15 cellular contexts compared by ENCODE assay signal in the genomic region with DNA sequence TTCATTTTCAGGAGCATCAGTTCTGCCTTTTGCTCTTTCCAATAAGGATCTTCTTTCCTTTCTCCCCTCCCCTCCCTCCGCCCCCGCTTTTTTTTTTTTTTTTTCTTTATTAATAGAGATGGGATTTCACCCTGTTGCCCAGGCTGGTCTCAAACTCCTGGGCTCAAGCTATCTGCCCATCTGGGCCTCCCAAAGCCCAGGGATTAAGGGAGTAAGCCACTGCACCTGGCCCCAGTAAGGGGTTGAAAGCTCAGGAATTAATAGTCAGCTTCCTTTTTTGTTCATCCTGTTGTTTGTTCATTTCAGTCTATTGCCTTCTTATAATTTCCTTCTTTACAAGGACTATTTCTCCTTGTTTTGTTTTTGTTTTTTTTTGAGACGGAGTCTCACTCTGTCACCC. TPM values are rescaled to one million over a fixed set of nuclear protein-coding genes. Genes with fewer than 3 reads are reported as not detected.
DNase-seq lines count a peak whose midpoint lies in the region; ATAC-seq, FAIRE-seq and TF ChIP-seq lines count a peak whose summit lies in the region.
"Had no signal": no experiment of that assay in that cellular context is flagged by ENCODE, and none has a peak within 500 bp of the region (broad histone marks: within the 10 kb centered on the region; RNA-seq: fewer than 3 reads in every experiment).

No MANE protein-coding gene starts in this region.

- no peak overlapping the region for H2BK15ac ChIP-seq in H9 (ENCODE audit: low read depth, low read length)

- POLR2A ChIA-PET in endothelial cell of umbilical vein (lab: Charles Lee) (interaction anchor here (0.7 kb wide), 1 partner anchor 753 kb away, joined by 6 read pairs; no protein-coding TSS in a partner anchor), GM10248 (lab: Yijun Ruan, JAX) (no interaction called here)

- no peaks in the 10 kb centered on the region for H3K79me2 ChIP-seq in H9 (ENCODE audit: insufficient read depth, low read length)
- no peaks in the 10 kb centered on the region for H3K79me2 ChIP-seq in endothelial cell of umbilical vein (ENCODE audit: control insufficient read depth, insufficient read depth, low read length)

- H3K36me3 Mint-ChIP-seq in H9 (ENCODE audit: insufficient read depth in 1 of 3, low read depth in 3 of 3) = no peaks in the 10 kb centered on the region
- H3K36me3 Mint-ChIP-seq: CD4-positive, CD25-positive, alpha-beta regulatory T cell had no signal

- H2AK5ac ChIP-seq in H9 (ENCODE audit: insufficient read length, low read length) = no peak overlapping the region

- H3K27ac Mint-ChIP-seq in H9 = no peak overlapping the region; a peak in 1 of 7 replicates
- H3K27ac Mint-ChIP-seq: CD4-positive, CD25-positive, alpha-beta regulatory T cell had no signal

- intact Hi-C loops in endothelial cell of umbilical vein (cut with micrococcal nuclease) = no loop called here

- no peak overlapping the region for H3K9ac ChIP-seq in H9 (ENCODE audit: extremely low read depth, insufficient read length, low read length)
- H3K9ac ChIP-seq in endothelial cell of umbilical vein (replicated peaks; ENCODE audit: extremely low read depth, insufficient read depth, low read length) = no peak overlapping the region
- H3K9ac ChIP-seq: BLaER1 treated with 17β-estradiol and CSF1 and Interleukin-3, amounts not matched to agents 10 nM and 100 nM had no signal

- no peak overlapping the region for H3K4me2 ChIP-seq in H9 (ENCODE audit: insufficient read depth, insufficient read length, low read length)
- H3K4me2 ChIP-seq in endothelial cell of umbilical vein (ENCODE audit: insufficient read depth, low read length) = no peak overlapping the region
- H3K4me2 ChIP-seq: BLaER1 treated with 17β-estradiol and CSF1 and Interleukin-3, amounts not matched to agents 10 nM and 100 nM had no signal

- no peak overlapping the region for H3K4me3 Mint-ChIP-seq in H9
- H3K4me3 Mint-ChIP-seq: CD4-positive, CD25-positive, alpha-beta regulatory T cell had no signal

- peak; percentile 8 for FAIRE-seq in endothelial cell of umbilical vein (lab: Jason Lieb, UNC)
- FAIRE-seq: GM12891 had no signal

- CTCF ChIA-PET in endothelial cell of umbilical vein (lab: Charles Lee) (no interaction called here), GM10248 (lab: Yijun Ruan, JAX) (no interaction called here)

- H3K9me3 ChIP-seq in H9 (ENCODE audit: control insufficient read depth, low read depth, low read length) = no peaks in the 10 kb centered on the region
- no peaks in the 10 kb centered on the region for H3K9me3 ChIP-seq in endothelial cell of umbilical vein (replicated peaks; ENCODE audit: control insufficient read depth, insufficient read depth, low read length)

- no peak overlapping the region for H2BK5ac ChIP-seq in H9 (ENCODE audit: insufficient read length, low read length)

- H2BK120ac ChIP-seq in H9 (ENCODE audit: low read depth, low read length, poor library complexity, severe bottlenecking) = no peak overlapping the region

- H3K79me1 ChIP-seq in H9 (ENCODE audit: insufficient read depth, low read depth, low read length, poor library complexity, severe bottlenecking) = no peaks in the 10 kb centered on the region

- dilution Hi-C loops in endothelial cell of umbilical vein (cut with MboI; ENCODE audit: extremely low pct_ligation_motif_present, low sequenced_read_pairs) = no loop called here

- no peak overlapping the region for H4K5ac ChIP-seq in H9 (ENCODE audit: insufficient read length, low read depth, low read length)

- no peak overlapping the region for H3K18ac ChIP-seq in H9 (ENCODE audit: insufficient read length, low read depth, low read length)

- WGBS in H9 (ENCODE audit: extremely low coverage, insufficient read length, low lambda C conversion rate) = no CpG with 5 or more reads among the region's 3 CpGs

- TF ChIP-seq CTCF in H9 (conservative IDR thresholded peaks at IDR 0.05) = no peak
- TF ChIP-seq CTCF in endothelial cell of umbilical vein (IDR thresholded peaks at IDR 0.05; ENCODE audit: extremely low read depth in 1 of 2, insufficient read depth in 1 of 2, low read depth in 1 of 2, low read length in 2 of 2) = no peak
- TF ChIP-seq CTCF in GM10248 (IDR thresholded peaks at IDR 0.05; ENCODE audit: control extremely low read depth, extremely low read depth, low read depth, missing control alignments) = no peak

- H3K4me3 ChIP-seq in endothelial cell of umbilical vein (replicated peaks in 1 of 3; ENCODE audit: insufficient read depth in 1 of 3, low read depth in 1 of 3, low read length in 3 of 3) = no peak overlapping the region
- H3K4me3 ChIP-seq: BLaER1 treated with 17β-estradiol and CSF1 and Interleukin-3, amounts not matched to agents 10 nM and 100 nM had no signal

- no peak overlapping the region for H2AFZ ChIP-seq in H9 (ENCODE audit: low read length)
- no peak overlapping the region for H2AFZ ChIP-seq in endothelial cell of umbilical vein (ENCODE audit: low read depth, low read length)

- H3K27ac ChIP-seq in H9 (ENCODE audit: insufficient read length, low read depth, low read length) = no peak overlapping the region
- no peak overlapping the region for H3K27ac ChIP-seq in endothelial cell of umbilical vein (ENCODE audit: insufficient read depth, low read depth, low read length)
- H3K27ac ChIP-seq: BLaER1 treated with 17β-estradiol and CSF1 and Interleukin-3, amounts not matched to agents 10 nM and 100 nM; HL-60 had no signal

- H4K91ac ChIP-seq in H9 (ENCODE audit: insufficient read length, low read depth, low read length) = no peak overlapping the region

- no peaks in the 10 kb centered on the region for H3K9me3 Mint-ChIP-seq in H9
- H3K9me3 Mint-ChIP-seq: CD4-positive, CD25-positive, alpha-beta regulatory T cell had no signal

- H3K9me1 ChIP-seq in endothelial cell of umbilical vein (replicated peaks; ENCODE audit: control insufficient read depth, extremely low read depth, insufficient read depth, low read length) = no peaks in the 10 kb centered on the region

- H3K4ac ChIP-seq in H9 (ENCODE audit: low read depth, low read length) = no peak overlapping the region

- DNase-seq in H9 (peak; percentile 22), NCI-H82 treated with DMSO at 0.1 percent for 48 hours (lab: John Stamatoyannopoulos, UW; ENCODE audit: unreplicated experiment) (peak; percentile 49), endothelial cell of umbilical vein (ENCODE audit: low read depth, low spot score) (peak; percentile 36), LoVo (ENCODE audit: low spot score) (no peak), GM10248 (ENCODE audit: extremely low spot score) (no peak), kidney tubule cell (ENCODE audit: low spot score) (no peak)
- DNase-seq in stimulated activated naive CD8-positive, alpha-beta T cell treated with anti-CD3 and anti-CD28 coated beads, Interleukin-15, Interleukin-2, amounts not matched to agents 100 U/mL and 50 U/mL, for 24 hours = no peak
- DNase-seq: ACHN; CD4-positive, CD25-positive, alpha-beta regulatory T cell; DMS 273 treated with DMSO at 0.1 percent for 48 hours; DMS79 had no signal

- H3K4me1 Mint-ChIP-seq in H9 = no peaks in the 10 kb centered on the region
- H3K4me1 Mint-ChIP-seq: CD4-positive, CD25-positive, alpha-beta regulatory T cell had no signal

- ATAC-seq in stimulated activated naive CD8-positive, alpha-beta T cell treated with anti-CD3 and anti-CD28 coated beads, Interleukin-15, Interleukin-2, amounts not matched to agents 100 U/mL and 50 U/mL, for 24 hours = no peak
- ATAC-seq: HCT116 had no signal

- no peak for TF ChIP-seq POLR2A in endothelial cell of umbilical vein (IDR thresholded peaks at IDR 0.05; ENCODE audit: low read depth, low read length)

- no peaks in the 10 kb centered on the region for H3K36me3 ChIP-seq in endothelial cell of umbilical vein (ENCODE audit: control insufficient read depth in 2 of 2, extremely low read depth in 1 of 2, insufficient read depth in 2 of 2, low read length in 2 of 2)
- H3K36me3 ChIP-seq: BLaER1 treated with 17β-estradiol and CSF1 and Interleukin-3, amounts not matched to agents 10 nM and 100 nM had no signal

- no peaks in the 10 kb centered on the region for H3K23me2 ChIP-seq in H9 (ENCODE audit: insufficient read length, low read depth, low read length, poor library complexity, severe bottlenecking)

- BruUV-seq in endothelial cell of umbilical vein (replicated peaks; lab: Mats Ljungman, UMichigan) = no TSS peak

- H3K14ac ChIP-seq in H9 (ENCODE audit: insufficient read depth, low read length) = no peak overlapping the region

- no peak overlapping the region for H3T11ph ChIP-seq in H9 (ENCODE audit: low read length)

- H4K20me1 ChIP-seq in H9 (ENCODE audit: control insufficient read depth, insufficient read depth, insufficient read length) = no peaks in the 10 kb centered on the region
- no peaks in the 10 kb centered on the region for H4K20me1 ChIP-seq in endothelial cell of umbilical vein (replicated peaks; ENCODE audit: control insufficient read depth, extremely low read depth, insufficient read depth, low read length)
- H4K20me1 ChIP-seq: BLaER1 treated with 17β-estradiol and CSF1 and Interleukin-3, amounts not matched to agents 10 nM and 100 nM had no signal

- no peaks in the 10 kb centered on the region for H3K4me1 ChIP-seq in H9 (ENCODE audit: insufficient read depth, low read length)
- no peaks in the 10 kb centered on the region for H3K4me1 ChIP-seq in endothelial cell of umbilical vein (ENCODE audit: control insufficient read depth, extremely low read depth, insufficient read depth, low read length)

- H3K27me3 ChIP-seq in H9 (ENCODE audit: insufficient read depth, low read length) = no peaks in the 10 kb centered on the region
- H3K27me3 ChIP-seq in endothelial cell of umbilical vein (ENCODE audit: control insufficient read depth in 2 of 2, insufficient read depth in 2 of 2, low read length in 2 of 2) = no peaks in the 10 kb centered on the region

- H3K23ac ChIP-seq in H9 (ENCODE audit: insufficient read length, low read depth, low read length) = no peak overlapping the region

- no peak overlapping the region for H4K8ac ChIP-seq in H9 (replicated peaks; ENCODE audit: insufficient read length, low read depth, low read length)

- no peak overlapping the region for H2BK12ac ChIP-seq in H9 (ENCODE audit: insufficient read length, low read depth, low read length)

- no peaks in the 10 kb centered on the region for H3K27me3 Mint-ChIP-seq in H9 (ENCODE audit: low read depth)

- H3K56ac ChIP-seq in H9 (ENCODE audit: insufficient read length, low read depth, low read length) = no peak overlapping the region

- no peak overlapping the region for H2BK20ac ChIP-seq in H9 (ENCODE audit: low read depth, low read length, poor library complexity, severe bottlenecking)

RNA-seq across cellular contexts. Expression of a gene that starts 7.9 kb away (rescaled TPM):
- total RNA-seq in H9 (2021) (11.0 and 12.3 TPM in 2 replicates), endothelial cell of umbilical vein (13.4 and 24.5 TPM in 2 replicates)
- polyA plus RNA-seq in endothelial cell of umbilical vein = 35.5 and 40.0 TPM in 2 replicates
- polyA plus RNA-seq in endothelial cell of umbilical vein (2011; cell fraction: cytosol; rRNA removed) = 28.6 and 34.5 TPM in 2 replicates
- polyA plus RNA-seq in endothelial cell of umbilical vein (2011; cell fraction: nucleus; rRNA removed) = 38.6 and 39.9 TPM in 2 replicates
- 22.3 and 24.3 TPM in 2 replicates for polyA plus RNA-seq in endothelial cell of umbilical vein (2012)
- 25.1 and 29.9 TPM in 2 replicates for polyA minus RNA-seq in endothelial cell of umbilical vein
- 5.3 TPM for polyA minus RNA-seq in endothelial cell of umbilical vein (2011; cell fraction: cytosol; rRNA and poly(A)+ RNA removed)
- 13.5 and 20.5 TPM in 2 replicates for polyA minus RNA-seq in endothelial cell of umbilical vein (2011; cell fraction: nucleus; rRNA and poly(A)+ RNA removed)

RNA-seq across cellular contexts. Expression of a gene that starts 31.3 kb away (rescaled TPM):
- total RNA-seq in H9 (2021) = 432 and 437 TPM in 2 replicates
- total RNA-seq in endothelial cell of umbilical vein = 311 and 382 TPM in 2 replicates
- polyA plus RNA-seq in endothelial cell of umbilical vein = 252 and 259 TPM in 2 replicates
- polyA plus RNA-seq in endothelial cell of umbilical vein (2011; cell fraction: cytosol; rRNA removed) = 238 and 268 TPM in 2 replicates
- polyA plus RNA-seq in endothelial cell of umbilical vein (2011; cell fraction: nucleus; rRNA removed) = 209 and 217 TPM in 2 replicates
- polyA plus RNA-seq in endothelial cell of umbilical vein (2012) = 267 and 391 TPM in 2 replicates
- 488 and 522 TPM in 2 replicates for polyA minus RNA-seq in endothelial cell of umbilical vein
- 278 TPM for polyA minus RNA-seq in endothelial cell of umbilical vein (2011; cell fraction: cytosol; rRNA and poly(A)+ RNA removed)
- polyA minus RNA-seq in endothelial cell of umbilical vein (2011; cell fraction: nucleus; rRNA and poly(A)+ RNA removed) = 156 and 233 TPM in 2 replicates

Comparison
In these comparisons a context has a peak if more than half of its experiments do, and no peak if none do; other contexts are left out.
1. DNase-seq: peak in H9 (single experiment), NCI-H82 treated with DMSO at 0.1 percent for 48 hours (single experiment) and endothelial cell of umbilical vein (single experiment); none in LoVo (single experiment), stimulated activated naive CD8-positive, alpha-beta T cell treated with anti-CD3 and anti-CD28 coated beads, Interleukin-15, Interleukin-2, amounts not matched to agents 100 U/mL and 50 U/mL, for 24 hours (single experiment), GM10248 (single experiment) and kidney tubule cell (single experiment).